2 cellular contexts compared by ENCODE assay signal in genomic region chr1:53198241-53198651, GRCh38.
TF ChIP-seq lines count a peak whose summit lies in the region.

No MANE protein-coding gene starts in this region.

TF ChIP-seq in K562, 482 proteins besides CTCF, POLR2A, EP300 and RAD21:
- TF ChIP-seq, protein P1, sequence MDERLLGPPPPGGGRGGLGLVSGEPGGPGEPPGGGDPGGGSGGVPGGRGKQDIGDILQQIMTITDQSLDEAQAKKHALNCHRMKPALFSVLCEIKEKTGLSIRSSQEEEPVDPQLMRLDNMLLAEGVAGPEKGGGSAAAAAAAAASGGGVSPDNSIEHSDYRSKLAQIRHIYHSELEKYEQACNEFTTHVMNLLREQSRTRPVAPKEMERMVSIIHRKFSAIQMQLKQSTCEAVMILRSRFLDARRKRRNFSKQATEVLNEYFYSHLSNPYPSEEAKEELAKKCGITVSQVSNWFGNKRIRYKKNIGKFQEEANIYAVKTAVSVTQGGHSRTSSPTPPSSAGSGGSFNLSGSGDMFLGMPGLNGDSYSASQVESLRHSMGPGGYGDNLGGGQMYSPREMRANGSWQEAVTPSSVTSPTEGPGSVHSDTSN (CRISPR knock-in tag; IDR thresholded peaks at IDR 0.05; ENCODE audit: low read depth): no peak
- TF ChIP-seq, protein P1 (tag; conservative IDR thresholded peaks at IDR 0.05; ENCODE audit: low read depth): 0 out of 2 replicates have a peak, but pooled peaks have one; percentile 27
- TF ChIP-seq ZNF699 (CRISPR knock-in tag; IDR thresholded peaks at IDR 0.05; ENCODE audit: insufficient replicate concordance) (no peak), MEIS2 (IDR thresholded peaks at IDR 0.05; ENCODE audit: partially characterized antibody) (peak; percentile 61)
TF ChIP-seq in K562: peak in this region for 2.

TF ChIP-seq in HepG2, 621 proteins besides CTCF, POLR2A, EP300 and RAD21:
- peak; percentile 69 for TF ChIP-seq RXRB (CRISPR knock-in tag; IDR thresholded peaks at IDR 0.05; ENCODE audit: borderline replicate concordance)
- TF ChIP-seq BRD4 (CRISPR knock-in tag; IDR thresholded peaks at IDR 0.05): 0 out of 2 replicates have a peak, but pooled peaks have one; percentile 22
- peak; percentile 77 for TF ChIP-seq PPARG (CRISPR knock-in tag; conservative IDR thresholded peaks at IDR 0.05)
- TF ChIP-seq, protein P2, sequence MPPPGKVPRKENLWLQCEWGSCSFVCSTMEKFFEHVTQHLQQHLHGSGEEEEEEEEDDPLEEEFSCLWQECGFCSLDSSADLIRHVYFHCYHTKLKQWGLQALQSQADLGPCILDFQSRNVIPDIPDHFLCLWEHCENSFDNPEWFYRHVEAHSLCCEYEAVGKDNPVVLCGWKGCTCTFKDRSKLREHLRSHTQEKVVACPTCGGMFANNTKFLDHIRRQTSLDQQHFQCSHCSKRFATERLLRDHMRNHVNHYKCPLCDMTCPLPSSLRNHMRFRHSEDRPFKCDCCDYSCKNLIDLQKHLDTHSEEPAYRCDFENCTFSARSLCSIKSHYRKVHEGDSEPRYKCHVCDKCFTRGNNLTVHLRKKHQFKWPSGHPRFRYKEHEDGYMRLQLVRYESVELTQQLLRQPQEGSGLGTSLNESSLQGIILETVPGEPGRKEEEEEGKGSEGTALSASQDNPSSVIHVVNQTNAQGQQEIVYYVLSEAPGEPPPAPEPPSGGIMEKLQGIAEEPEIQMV (CRISPR knock-in tag; IDR thresholded peaks at IDR 0.05; ENCODE audit: low read depth): no peak
- no peak for TF ChIP-seq DPF2 (CRISPR knock-in tag; IDR thresholded peaks at IDR 0.05; ENCODE audit: borderline replicate concordance, low read depth)
